ENCODE assay signal across 15 cellular contexts in genomic region chr6:118739976-118740771, GRCh38.
A peak's percentile ranks its signal among the peaks of the same experiment; 100 is the strongest.
DNase-seq lines count a peak whose midpoint lies in the region; ATAC-seq and TF ChIP-seq lines count a peak whose summit lies in the region.
"Had no signal": no experiment of that assay in that cellular context is flagged by ENCODE, and none has a peak within 500 bp of the region (broad histone marks: within the 10 kb centered on the region; RNA-seq: fewer than 3 reads in every experiment).

No MANE protein-coding gene starts in this region.

- H3K79me2 ChIP-seq in ACC112 (ENCODE audit: control insufficient read depth, insufficient read depth, low read length, unreplicated experiment), result no peaks in the 10 kb centered on the region

- ATAC-seq in omental fat pad (ENCODE audit: low FRiP score), result no peak
- ATAC-seq: stimulated activated naive CD8-positive, alpha-beta T cell treated with anti-CD3 and anti-CD28 coated beads, Interleukin-15, Interleukin-2, amounts not matched to agents 100 U/mL and 50 U/mL, for 24 hours had no signal

- H2AFZ ChIP-seq in ACC112 (ENCODE audit: low read length, unreplicated experiment), result no peak overlapping the region

- TF ChIP-seq CTCF in epithelial cell of esophagus (IDR thresholded peaks at IDR 0.05; ENCODE audit: insufficient read depth, low read depth, low read length, missing control alignments), result no peak
- no peak for TF ChIP-seq CTCF in omental fat pad (IDR thresholded peaks at IDR 0.05)

- peak overlapping the region; percentile 23; the same call in 1 of the 2 replicates for H3K4me3 ChIP-seq in ACC112 (ENCODE audit: low read depth, low read length)
- no peak overlapping the region for H3K4me3 ChIP-seq in epithelial cell of esophagus (ENCODE audit: low read length)
- H3K4me3 ChIP-seq: uterus had no signal

- H3K27ac ChIP-seq in ACC112 (ENCODE audit: low read depth, low read length), result no peak overlapping the region
- H3K27ac ChIP-seq: uterus had no signal

- DNase-seq in H4 (ENCODE audit: low spot score), result peak; percentile 23
- peak; percentile 51 for DNase-seq in OCI-M1 (lab: John Stamatoyannopoulos, UW)
- peak; percentile 32 for DNase-seq in epithelial cell of esophagus (ENCODE audit: low read depth)
- no peak for DNase-seq in C1 segment of cervical spinal cord (lab: John Stamatoyannopoulos, UW)
- DNase-seq in COR-L47 (lab: John Stamatoyannopoulos, UW), result no peak
- no peak for DNase-seq in omental fat pad (ENCODE audit: low spot score)
- DNase-seq in activated CD4-positive, alpha-beta T cell treated with anti-CD3 and anti-CD28 coated beads for 4 hours, result no peak
- DNase-seq: activated gamma-delta T cell treated with Interleukin-2 at 50 U/mL for 16 hours; H7; hypothalamus; NCI-H748 treated with DMSO at 0.1 percent for 48 hours; Right ventricle myocardium superior; stimulated activated naive CD8-positive, alpha-beta T cell treated with anti-CD3 and anti-CD28 coated beads, Interleukin-15, Interleukin-2, amounts not matched to agents 100 U/mL and 50 U/mL, for 24 hours; uterus had no signal

- H3K27me3 ChIP-seq in ACC112 (ENCODE audit: insufficient read depth, low read length), result no peaks in the 10 kb centered on the region
- H3K27me3 ChIP-seq: uterus had no signal

- H3K36me3 ChIP-seq in ACC112 (ENCODE audit: insufficient read depth, low read length), result no peaks in the 10 kb centered on the region
- H3K36me3 ChIP-seq: uterus had no signal

- H3K4me1 ChIP-seq in ACC112 (ENCODE audit: control insufficient read depth, insufficient read depth, low read length, unreplicated experiment), result peaks cover 6% of the 10 kb centered on the region
- H3K4me1 ChIP-seq: uterus had no signal

Comparison
In these comparisons a context has a peak if more than half of its experiments do, and no peak if none do; other contexts are left out.
1. DNase-seq: peak in H4 (single experiment), OCI-M1 (single experiment) and epithelial cell of esophagus (single experiment); none in C1 segment of cervical spinal cord (0 of 14), COR-L47 (single experiment), omental fat pad (single experiment) and activated CD4-positive, alpha-beta T cell treated with anti-CD3 and anti-CD28 coated beads for 4 hours (0 of 2).